Comparison of ENCODE assay signal across 18 cellular contexts in the genomic region with DNA sequence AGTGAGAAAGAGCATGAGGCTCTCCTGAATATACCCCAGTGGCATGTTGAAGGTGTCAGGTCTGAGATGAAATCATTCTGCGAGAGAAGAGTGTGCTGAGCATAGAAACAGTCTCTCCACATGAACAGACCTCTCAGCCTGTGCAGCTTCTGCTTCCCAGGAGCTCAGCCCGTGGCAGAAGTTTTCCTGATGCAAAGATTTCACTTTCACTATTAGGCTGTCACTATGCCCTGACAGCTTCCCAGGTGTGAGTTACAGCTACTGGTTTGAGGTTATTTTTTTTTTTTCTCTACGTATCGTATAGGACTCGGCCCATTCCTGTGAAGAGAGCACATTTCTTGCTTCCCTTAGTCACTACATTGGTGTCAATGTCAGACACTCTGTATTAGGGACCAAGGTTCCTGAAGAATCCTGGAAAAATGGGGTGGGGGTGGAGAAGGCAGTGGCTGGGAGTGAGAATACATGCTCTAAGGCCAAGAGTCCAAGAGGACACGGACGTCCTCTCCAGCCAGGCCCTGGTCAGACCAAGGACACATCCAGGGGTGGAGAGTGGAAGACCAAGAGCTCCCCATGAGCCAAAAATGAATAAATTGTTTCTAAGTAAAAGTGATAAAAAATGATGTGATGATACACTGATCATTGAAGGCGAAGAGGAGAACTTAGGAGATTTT.
A peak's percentile ranks its signal among the peaks of the same experiment; 100 is the strongest.
DNase-seq lines count a peak whose midpoint lies in the region; ATAC-seq, FAIRE-seq and TF ChIP-seq lines count a peak whose summit lies in the region.
"Had no signal": no experiment of that assay in that cellular context is flagged by ENCODE, and none has a peak within 500 bp of the region (broad histone marks: within the 10 kb centered on the region; RNA-seq: fewer than 3 reads in every experiment).

No MANE protein-coding gene starts in this region.

- no peak overlapping the region for H3K27ac ChIP-seq in K562 (ENCODE audit: extremely low read depth, low read depth, low read length)
- no peak overlapping the region for H3K27ac ChIP-seq in neuronal stem cell (replicated peaks; ENCODE audit: low read length)
- no peak overlapping the region for H3K27ac ChIP-seq in prostate gland
- H3K27ac ChIP-seq: GM23248 had no signal

- no peaks in the 10 kb centered on the region for H3K79me1 ChIP-seq in neuronal stem cell (ENCODE audit: low read depth, low read length)

- TF ChIP-seq CTCF in K562 (IDR thresholded peaks at IDR 0.05 in 2 of 3, conservative IDR thresholded peaks at IDR 0.05 in 1 of 3; ENCODE audit: insufficient read depth in 2 of 3, low read depth in 1 of 3, low read length in 3 of 3) = no peak
- TF ChIP-seq CTCF in prostate gland (IDR thresholded peaks at IDR 0.05) = no peak

- POLR2A ChIA-PET in K562 (lab: Yijun Ruan, JAX) = interaction anchor here (0.8 kb wide), 1 partner anchor 88 kb away, joined by 4 read pairs; no protein-coding TSS in a partner anchor

- TF ChIP-seq RAD21 in K562 (CRISPR knock-in tag; conservative IDR thresholded peaks at IDR 0.05 in 1 of 2, IDR thresholded peaks at IDR 0.05 in 1 of 2) = no peak

- no peak overlapping the region for H3K23ac ChIP-seq in neuronal stem cell (ENCODE audit: low read depth, low read length, poor library complexity)

- H3K14ac ChIP-seq in neuronal stem cell (ENCODE audit: low read length) = no peak overlapping the region

- H4K91ac ChIP-seq in neuronal stem cell (ENCODE audit: low read depth, low read length, poor library complexity) = no peak overlapping the region

- peaks cover 5% of the 10 kb centered on the region for H4K20me1 ChIP-seq in K562 (replicated peaks; ENCODE audit: control insufficient read depth, insufficient read depth, low read length)

- BruUV-seq in K562 (replicated peaks; lab: Mats Ljungman, UMichigan) = no TSS peak

- intact Hi-C loops in K562 (cut with micrococcal nuclease) = loop anchor here (10.0 kb wide), 1 partner anchor 206 kb away; no protein-coding TSS in a partner anchor
- intact Hi-C loops in prostate gland (cut with DNase I) = no loop called here

- H3K4me2 ChIP-seq in K562 (ENCODE audit: insufficient read depth, low read length) = no peak overlapping the region
- no peak overlapping the region for H3K4me2 ChIP-seq in neuronal stem cell (ENCODE audit: insufficient read depth, low read length, poor library complexity, severe bottlenecking)

- CTCF ChIA-PET in K562 (lab: Yijun Ruan, JAX; ENCODE audit: low intra/inter-chr PET ratio) = interaction anchor here (0.6 kb wide), 1 partner anchor 205 kb away, joined by 3 read pairs; no protein-coding TSS in a partner anchor

- H3K9me3 ChIP-seq in K562 (replicated peaks; ENCODE audit: control insufficient read depth, insufficient read depth, low read depth, low read length) (no peaks in the 10 kb centered on the region), neuronal stem cell (replicated peaks in 1 of 2; ENCODE audit: control insufficient read depth in 2 of 2, insufficient read depth in 1 of 2, low read depth in 1 of 2, low read length in 2 of 2) (no peaks in the 10 kb centered on the region), prostate gland (no peaks in the 10 kb centered on the region)
- H3K9me3 ChIP-seq: BE2C, MG63 had no signal

- ATAC-seq in HG02610 (IDR thresholded peaks at IDR 0.05; ENCODE audit: unreplicated experiment) (peak; percentile 71), K562 (no peak), left lobe of liver (peak; percentile 93), GM18502 (IDR thresholded peaks at IDR 0.05; ENCODE audit: poor library complexity, unreplicated experiment) (no peak)
- ATAC-seq: CD8-positive, alpha-beta T cell had no signal

- H4K8ac ChIP-seq in neuronal stem cell (ENCODE audit: low read depth, low read length) = no peak overlapping the region

- no peak overlapping the region for H2AFZ ChIP-seq in K562 (ENCODE audit: low read depth, low read length)
- no peak overlapping the region for H2AFZ ChIP-seq in neuronal stem cell (ENCODE audit: low read length)
- H2AFZ ChIP-seq: GM23248 had no signal

- H2AK5ac ChIP-seq in neuronal stem cell (ENCODE audit: low read depth, low read length) = peak overlapping the region; percentile 66

- H2BK12ac ChIP-seq in neuronal stem cell (ENCODE audit: low read length) = no peak overlapping the region

- FAIRE-seq in K562 (lab: Jason Lieb, UNC) = no peak
- FAIRE-seq: D721Med had no signal

- H3K27me3 ChIP-seq in K562 (ENCODE audit: control insufficient read depth in 2 of 2, insufficient read depth in 2 of 2, low read length in 2 of 2) (peaks cover 18 to 59% of the 10 kb centered on the region in 2 experiments; a peak in 4 of 5 replicates), neuronal stem cell (ENCODE audit: control insufficient read depth in 3 of 3, insufficient read depth in 3 of 3, low read depth in 1 of 3, low read length in 3 of 3) (no peaks in the 10 kb centered on the region), prostate gland (replicated peaks; ENCODE audit: insufficient read depth) (no peaks in the 10 kb centered on the region)
- H3K27me3 ChIP-seq: BE2C, MG63 had no signal

- TF ChIP-seq EP300 in K562 (IDR thresholded peaks at IDR 0.05; ENCODE audit: low read length) = no peak

- no peak overlapping the region for H2BK120ac ChIP-seq in neuronal stem cell (ENCODE audit: low read depth, low read length)

- DNase-seq in K562 (ENCODE audit: extremely low read depth in 1 of 4, low spot score in 3 of 4) (no peak), left lobe of liver (ENCODE audit: low spot score) (peak; percentile 53), neuronal stem cell (ENCODE audit: low spot score) (no peak), prostate gland (ENCODE audit: low spot score) (no peak), DMS79 treated with DMSO at 0.1 percent for 48 hours (lab: John Stamatoyannopoulos, UW) (no peak), NCI-H510A treated with DMSO at 0.1 percent for 48 hours (lab: John Stamatoyannopoulos, UW) (no peak)
- DNase-seq: BE2C; CD8-positive, alpha-beta T cell; GM23248; MG63; NCI-H1105; NCI-H1694 treated with DMSO at 0.1 percent for 48 hours; NCI-H345; NCI-H69; SHP77 had no signal

- H3K36me3 ChIP-seq in K562 (ENCODE audit: control insufficient read depth, insufficient read depth, low read length) (no peaks in the 10 kb centered on the region), neuronal stem cell (replicated peaks in 1 of 2; ENCODE audit: control insufficient read depth in 2 of 2, insufficient read depth in 2 of 2, low read length in 2 of 2) (no peaks in the 10 kb centered on the region), prostate gland (no peaks in the 10 kb centered on the region)
- H3K36me3 ChIP-seq: BE2C, MG63 had no signal

- no peaks in the 10 kb centered on the region; a peak in 1 of 5 replicates for H3K4me1 ChIP-seq in K562 (replicated peaks in 1 of 2; ENCODE audit: control insufficient read depth in 2 of 2, insufficient read depth in 2 of 2, low read length in 2 of 2)
- H3K4me1 ChIP-seq in neuronal stem cell (ENCODE audit: control insufficient read depth in 2 of 2, insufficient read depth in 1 of 2, low read depth in 1 of 2, low read length in 2 of 2) = no peaks in the 10 kb centered on the region
- no peaks in the 10 kb centered on the region for H3K4me1 ChIP-seq in prostate gland (replicated peaks)
- H3K4me1 ChIP-seq: BE2C had no signal

- no peaks in the 10 kb centered on the region for H3K9me1 ChIP-seq in K562 (ENCODE audit: control insufficient read depth, insufficient read depth, low read length)

- H3K4me3 ChIP-seq in K562 (no peak overlapping the region), neuronal stem cell (ENCODE audit: low read length in 2 of 2) (no peak overlapping the region), prostate gland (no peak overlapping the region)
- H3K4me3 ChIP-seq: GM23248, MG63 had no signal

- in situ Hi-C loops in K562 (cut with MboI) = no loop called here

- H3K18ac ChIP-seq in neuronal stem cell (ENCODE audit: low read length) = no peak overlapping the region

- TF ChIP-seq POLR2A in K562 (conservative IDR thresholded peaks at IDR 0.05) (no peak), prostate gland (IDR thresholded peaks at IDR 0.05) (no peak)

- H3K4ac ChIP-seq in neuronal stem cell (ENCODE audit: low read length) = no peak overlapping the region

- H3K79me2 ChIP-seq in K562 (ENCODE audit: control insufficient read depth, insufficient read depth, low read length) = no peaks in the 10 kb centered on the region

- H3K9ac ChIP-seq in K562 (ENCODE audit: insufficient read depth in 1 of 2, low read depth in 2 of 2, low read length in 2 of 2) = no peak overlapping the region
- H3K9ac ChIP-seq in neuronal stem cell (ENCODE audit: low read depth, low read length, poor library complexity) = no peak overlapping the region
- H3K9ac ChIP-seq: GM23248 had no signal

- H2BK15ac ChIP-seq in neuronal stem cell (ENCODE audit: low read length) = no peak overlapping the region

- H2BK5ac ChIP-seq in neuronal stem cell (ENCODE audit: low read length) = no peak overlapping the region

- 7% methylated on average over 8 of the region's 8 CpGs for WGBS in K562 (ENCODE audit: insufficient coverage, low coverage, missing lambda C conversion rate)
- WGBS in neuronal stem cell (ENCODE audit: extremely low coverage in 2 of 2, insufficient read length in 2 of 2, insufficient replicate concordance in 1 of 2), 2 donors = no CpG with 5 or more reads among the region's 8 CpGs
- 81% methylated on average over 8 of the region's 8 CpGs for WGBS in prostate gland

TF ChIP-seq in K562, 482 proteins besides CTCF, POLR2A, EP300 and RAD21:
- TF ChIP-seq MEIS2 (IDR thresholded peaks at IDR 0.05; ENCODE audit: partially characterized antibody) (peak; percentile 14), CBX8 (IDR thresholded peaks at IDR 0.05; ENCODE audit: borderline replicate concordance, extremely low read depth, low read depth, low read length, poor library complexity, severe bottlenecking) (peak; percentile 2), NFE2L1 (tag; IDR thresholded peaks at IDR 0.05; ENCODE audit: borderline replicate concordance, low read depth) (no peak)

Comparison
In these comparisons a context has a peak if more than half of its experiments do, and no peak if none do; other contexts are left out.
1. ATAC-seq: peak in HG02610 (single experiment) and left lobe of liver (single experiment); none in K562 (single experiment) and GM18502 (single experiment).